ENCODE assay signal across 28 cellular contexts in the genomic region with DNA sequence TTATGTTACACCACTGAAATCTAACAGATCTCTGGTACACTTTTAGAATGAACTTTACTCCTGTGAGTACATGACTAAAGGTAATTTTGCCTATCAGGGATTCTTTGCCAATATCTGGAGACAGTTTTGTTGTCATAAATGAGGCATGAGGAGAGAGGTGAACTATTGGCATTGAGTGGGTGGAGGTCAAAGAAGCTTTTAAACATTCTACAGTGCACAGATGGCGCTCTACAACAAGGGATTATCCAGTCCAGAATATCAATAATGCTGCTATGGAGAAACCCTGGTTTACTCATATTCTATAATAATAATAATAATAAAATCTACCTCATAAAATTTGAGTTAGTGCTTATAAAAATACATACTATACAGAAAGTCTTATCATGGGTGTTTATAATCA.
DNase-seq lines count a peak whose midpoint lies in the region; ATAC-seq and TF ChIP-seq lines count a peak whose summit lies in the region.
"Had no signal": no experiment of that assay in that cellular context is flagged by ENCODE, and none has a peak within 500 bp of the region (broad histone marks: within the 10 kb centered on the region; RNA-seq: fewer than 3 reads in every experiment).

No MANE protein-coding gene starts in this region.

- no peaks in the 10 kb centered on the region for H3K9me3 Mint-ChIP-seq in Calu3 (ENCODE audit: low read depth, unreplicated experiment)
- H3K9me3 Mint-ChIP-seq: activated CD4-positive, alpha-beta memory T cell treated with anti-CD3 and anti-CD28 coated beads for 36 hours; activated naive CD8-positive, alpha-beta T cell treated with anti-CD3 and anti-CD28 coated beads, Interleukin-2, amount 50 U/mL, for 24 hours had no signal

- H3K27ac Mint-ChIP-seq in Calu3 (ENCODE audit: unreplicated experiment), result no peak overlapping the region
- H3K27ac Mint-ChIP-seq: activated CD4-positive, alpha-beta memory T cell treated with anti-CD3 and anti-CD28 coated beads for 36 hours; activated naive CD8-positive, alpha-beta T cell treated with anti-CD3 and anti-CD28 coated beads, Interleukin-2, amount 50 U/mL, for 24 hours; natural killer cell treated with Interleukin-12 subunit alpha and Interleukin-12 subunit beta and Interleukin-15 and Interleukin-18, amount 100 ng/mL, for 72 hours had no signal

- no peaks in the 10 kb centered on the region for H3K4me1 ChIP-seq in Peyer's patch
- H3K4me1 ChIP-seq: BLaER1, prostate gland, tibial artery, vagina had no signal

- DNase-seq in Calu3 (peak; percentile 11), HCEC 1CT (peak; percentile 15), NCI-H82 (lab: John Stamatoyannopoulos, UW) (peak; percentile 82), epithelial cell of proximal tubule (ENCODE audit: low read depth) (no peak), Peyer's patch (no peak), DMS153 (lab: John Stamatoyannopoulos, UW) (no peak)
- DNase-seq: activated CD4-positive, alpha-beta memory T cell treated with anti-CD3 and anti-CD28 coated beads for 36 hours; activated CD4-positive, CD25-positive, alpha-beta regulatory T cell treated with anti-CD3 and anti-CD28 coated beads, Interleukin-2, amount 50 U/mL, for 72 hours; activated naive CD4-positive, alpha-beta T cell; activated naive CD8-positive, alpha-beta T cell treated with anti-CD3 and anti-CD28 coated beads, Interleukin-2, amount 50 U/mL, for 24 hours; caudate nucleus; COR-L47; effector memory CD4-positive, alpha-beta T cell; glutamatergic neuron; Karpas-422; NCI-H187 treated with DMSO at 0.1 percent for 48 hours; NCI-H774; occipital lobe; T-helper 2 cell; tibial artery had no signal

- no peaks in the 10 kb centered on the region for H3K9me3 ChIP-seq in Peyer's patch
- H3K9me3 ChIP-seq: BLaER1, prostate gland, tibial artery, vagina had no signal

- no peaks in the 10 kb centered on the region for H3K36me3 Mint-ChIP-seq in Calu3 (ENCODE audit: insufficient read depth, unreplicated experiment)
- H3K36me3 Mint-ChIP-seq: activated CD4-positive, alpha-beta memory T cell treated with anti-CD3 and anti-CD28 coated beads for 36 hours; natural killer cell treated with Interleukin-12 subunit alpha and Interleukin-12 subunit beta and Interleukin-15 and Interleukin-18, amount 100 ng/mL, for 72 hours had no signal

- CTCF ChIA-PET in Calu3 (lab: Charles Lee), result interaction anchor here (0.7 kb wide), 1 partner anchor 793 kb away, joined by 3 read pairs; no protein-coding TSS in a partner anchor

- TF ChIP-seq CTCF in Calu3 (IDR thresholded peaks at IDR 0.05; ENCODE audit: unreplicated experiment), result no peak
- peak; percentile 19 for TF ChIP-seq CTCF in epithelial cell of proximal tubule (conservative IDR thresholded peaks at IDR 0.05; ENCODE audit: low read depth, low read length)
- TF ChIP-seq CTCF in Peyer's patch (IDR thresholded peaks at IDR 0.05), result no peak

- no peak overlapping the region for H3K4me3 ChIP-seq in epithelial cell of proximal tubule (ENCODE audit: low read depth, low read length)
- no peak overlapping the region for H3K4me3 ChIP-seq in Peyer's patch
- H3K4me3 ChIP-seq: BLaER1, coronary artery, prostate gland, tibial artery, vagina had no signal

- no peak for TF ChIP-seq POLR2A in Peyer's patch (IDR thresholded peaks at IDR 0.05)

- no peaks in the 10 kb centered on the region for H3K27me3 Mint-ChIP-seq in Calu3 (ENCODE audit: unreplicated experiment)
- H3K27me3 Mint-ChIP-seq: activated CD4-positive, alpha-beta memory T cell treated with anti-CD3 and anti-CD28 coated beads for 36 hours; activated naive CD8-positive, alpha-beta T cell treated with anti-CD3 and anti-CD28 coated beads, Interleukin-2, amount 50 U/mL, for 24 hours; natural killer cell treated with Interleukin-12 subunit alpha and Interleukin-12 subunit beta and Interleukin-15 and Interleukin-18, amount 100 ng/mL, for 72 hours had no signal

- H3K4me1 Mint-ChIP-seq in Calu3 (ENCODE audit: low read depth, unreplicated experiment), result no peaks in the 10 kb centered on the region
- H3K4me1 Mint-ChIP-seq: activated naive CD8-positive, alpha-beta T cell treated with anti-CD3 and anti-CD28 coated beads, Interleukin-2, amount 50 U/mL, for 24 hours had no signal

- H3K4me3 Mint-ChIP-seq in Calu3 (ENCODE audit: low read depth, unreplicated experiment), result no peak overlapping the region
- H3K4me3 Mint-ChIP-seq: activated CD4-positive, alpha-beta memory T cell treated with anti-CD3 and anti-CD28 coated beads for 36 hours; activated naive CD8-positive, alpha-beta T cell treated with anti-CD3 and anti-CD28 coated beads, Interleukin-2, amount 50 U/mL, for 24 hours; natural killer cell treated with Interleukin-12 subunit alpha and Interleukin-12 subunit beta and Interleukin-15 and Interleukin-18, amount 100 ng/mL, for 72 hours had no signal

- H3K27ac ChIP-seq in Peyer's patch, result no peak overlapping the region
- H3K27ac ChIP-seq: BLaER1, coronary artery, epithelial cell of prostate, prostate gland, tibial artery, vagina had no signal

- no peaks in the 10 kb centered on the region for H3K36me3 ChIP-seq in Peyer's patch
- H3K36me3 ChIP-seq: BLaER1, prostate gland, tibial artery, vagina had no signal

- intact Hi-C loops in Calu3 (cut with micrococcal nuclease; ENCODE audit: unreplicated experiment), result loop anchor here (1.0 kb wide), 1 partner anchor 810 kb away; no protein-coding TSS in a partner anchor

- ATAC-seq in HG02970 (IDR thresholded peaks at IDR 0.05; ENCODE audit: low FRiP score, unreplicated experiment), result no peak
- ATAC-seq: activated naive CD8-positive, alpha-beta T cell treated with anti-CD3 and anti-CD28 coated beads, Interleukin-2, amount 50 U/mL, for 24 hours; natural killer cell treated with Interleukin-12 subunit alpha and Interleukin-12 subunit beta and Interleukin-15 and Interleukin-18, amount 100 ng/mL, for 72 hours; sciatic nerve had no signal

- no TSS peak for BruUV-seq in Calu3 (replicated peaks; lab: Mats Ljungman, UMichigan)

- no peaks in the 10 kb centered on the region for H3K27me3 ChIP-seq in Peyer's patch
- H3K27me3 ChIP-seq: BLaER1, tibial artery, vagina had no signal

Comparison
In these comparisons a context has a peak if more than half of its experiments do, and no peak if none do; other contexts are left out.
1. DNase-seq: peak in Calu3 (single experiment), HCEC 1CT (single experiment) and NCI-H82 (single experiment); none in epithelial cell of proximal tubule (single experiment), Peyer's patch (0 of 3) and DMS153 (single experiment).